Comparison of ENCODE assay signal across 15 cellular contexts in the genomic region with DNA sequence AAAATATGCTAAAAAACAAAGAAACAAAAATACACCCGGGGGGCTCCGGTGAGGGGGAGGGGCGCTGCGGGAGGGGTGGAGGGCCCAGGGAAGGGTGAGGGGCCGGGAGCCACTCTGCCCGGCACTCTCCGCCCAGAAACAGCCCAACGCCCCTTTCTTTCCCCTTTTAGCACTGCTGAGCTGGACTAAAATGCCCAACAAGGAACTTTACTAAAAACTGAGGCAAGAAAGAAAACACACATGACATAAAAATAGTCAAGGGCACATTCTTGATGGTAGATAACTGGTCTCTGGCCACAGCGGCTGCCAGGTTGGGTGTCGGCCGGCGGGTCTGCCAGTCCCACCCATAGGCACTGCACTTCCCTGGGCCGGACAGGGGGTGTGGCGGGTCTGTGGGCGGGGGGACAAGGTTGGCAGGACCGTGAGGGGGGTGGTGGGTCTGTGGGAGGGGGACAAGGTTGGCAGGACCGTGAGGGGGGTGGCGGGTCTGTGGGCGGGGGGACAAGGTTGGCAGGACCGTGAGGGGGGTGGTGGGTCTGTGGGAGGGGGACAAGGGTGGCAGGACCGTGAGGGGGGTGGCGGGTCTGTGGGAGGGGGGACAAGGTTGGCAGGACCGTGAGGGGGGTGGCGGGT. TPM values are rescaled to one million over a fixed set of nuclear protein-coding genes. Genes with fewer than 3 reads are reported as not detected.
DNase-seq lines count a peak whose midpoint lies in the region; ATAC-seq and TF ChIP-seq lines count a peak whose summit lies in the region.
"Had no signal": no experiment of that assay in that cellular context is flagged by ENCODE, and none has a peak within 500 bp of the region (broad histone marks: within the 10 kb centered on the region; RNA-seq: fewer than 3 reads in every experiment).

No MANE protein-coding gene starts in this region.

- H3K4me1 Mint-ChIP-seq in T-helper 17 cell = peaks cover 8% of the 10 kb centered on the region
- H3K4me1 Mint-ChIP-seq: activated naive CD8-positive, alpha-beta T cell treated with anti-CD3 and anti-CD28 coated beads, Interleukin-2, amount 10 ng/mL, durations not matched to agents 7 days and 5 days had no signal

- H3K36me3 Mint-ChIP-seq in T-helper 17 cell (ENCODE audit: low read depth) = peaks cover 2% of the 10 kb centered on the region
- H3K36me3 Mint-ChIP-seq: activated naive CD8-positive, alpha-beta T cell treated with anti-CD3 and anti-CD28 coated beads, Interleukin-2, amount 10 ng/mL, durations not matched to agents 7 days and 5 days had no signal

- peak overlapping the region; percentile 75 for H3K27ac ChIP-seq in left ventricle myocardium inferior (replicated peaks)
- H3K27ac ChIP-seq in sigmoid colon = peak overlapping the region; percentile 30 to 54 (median 38)
- H3K27ac ChIP-seq: C4-2B had no signal

- H3K9me3 ChIP-seq in T-helper 17 cell (ENCODE audit: control insufficient read depth, low read length, poor library complexity, severe bottlenecking) (no peaks in the 10 kb centered on the region), left ventricle myocardium inferior (replicated peaks) (no peaks in the 10 kb centered on the region), sigmoid colon (no peaks in the 10 kb centered on the region)
- H3K9me3 ChIP-seq: MG63 had no signal

- TF ChIP-seq CTCF in left ventricle myocardium inferior (IDR thresholded peaks at IDR 0.05; ENCODE audit: borderline replicate concordance) (no peak), sigmoid colon (IDR thresholded peaks at IDR 0.05) (no peak)

- no peak overlapping the region for H3K27ac Mint-ChIP-seq in T-helper 17 cell
- H3K27ac Mint-ChIP-seq: activated naive CD8-positive, alpha-beta T cell treated with anti-CD3 and anti-CD28 coated beads, Interleukin-2, amount 10 ng/mL, durations not matched to agents 7 days and 5 days; T-cell had no signal

- 9 to 26% methylated on average over 24 of the region's 24 CpGs for WGBS in sigmoid colon, 2 donors

- H3K4me3 Mint-ChIP-seq in T-helper 17 cell = peak overlapping the region; percentile 36
- H3K4me3 Mint-ChIP-seq: activated naive CD8-positive, alpha-beta T cell treated with anti-CD3 and anti-CD28 coated beads, Interleukin-2, amount 10 ng/mL, durations not matched to agents 7 days and 5 days; T-cell had no signal

- H3K4me1 ChIP-seq in left ventricle myocardium inferior (peaks cover 55% of the 10 kb centered on the region), sigmoid colon (peaks cover 0 to 40% (median 32%) of the 10 kb centered on the region in 4 donors)

- TF ChIP-seq POLR2A in sigmoid colon (IDR thresholded peaks at IDR 0.05) = no peak

- H3K36me3 ChIP-seq in left ventricle myocardium inferior (peaks cover 12% of the 10 kb centered on the region), sigmoid colon (peaks cover 8 to 18% (median 11%) of the 10 kb centered on the region in 4 donors)

- DNase-seq in GM03348 (ENCODE audit: low spot score) (peak; percentile 61), T-helper 17 cell (no peak), left ventricle myocardium inferior (no peak), sigmoid colon (no peak), kidney tubule cell (ENCODE audit: low spot score) (no peak), kidney glomerular epithelial cell (lab: John Stamatoyannopoulos, UW) (no peak), middle frontal gyrus (ENCODE audit: extremely low spot score, low spot score) (no peak)
- DNase-seq: activated CD8-positive, alpha-beta memory T cell treated with anti-CD3 and anti-CD28 coated beads for 24 hours; activated naive CD8-positive, alpha-beta T cell treated with anti-CD3 and anti-CD28 coated beads, Interleukin-2, amount 10 ng/mL, durations not matched to agents 7 days and 5 days; NCI-H524 treated with DMSO at 0.1 percent for 48 hours; stimulated activated CD4-positive, alpha-beta T cell treated with anti-CD3 and anti-CD28 coated beads, Interleukin-4, amount 100 ng/mL, for 24 hours had no signal

- TF ChIP-seq EP300 in sigmoid colon (IDR thresholded peaks at IDR 0.05) = no peak

- no peak for ATAC-seq in T-helper 17 cell
- ATAC-seq in GM21381 (IDR thresholded peaks at IDR 0.05; ENCODE audit: unreplicated experiment) = no peak

- H3K4me3 ChIP-seq in left ventricle myocardium inferior (peak overlapping the region; percentile 58), sigmoid colon (peak overlapping the region in 2 of 4 donors; percentile 23 to 26)
- H3K4me3 ChIP-seq: MG63 had no signal

- peaks cover 10% of the 10 kb centered on the region for H3K27me3 Mint-ChIP-seq in T-helper 17 cell

- H3K27me3 ChIP-seq in left ventricle myocardium inferior (ENCODE audit: low read depth) (peaks cover 24% of the 10 kb centered on the region), sigmoid colon (peaks cover 3 to 27% (median 10%) of the 10 kb centered on the region in 3 donors)
- H3K27me3 ChIP-seq: MG63 had no signal

- intact Hi-C loops in left ventricle myocardium inferior (cut with micrococcal nuclease) = no loop called here
- intact Hi-C loops in sigmoid colon (cut with DNase I) = no loop called here

RNA-seq across cellular contexts. Expression of a gene that starts 20.9 kb away (rescaled TPM):
- total RNA-seq in T-helper 17 cell (10 to 100 TPM; 24.0 to 26.2 TPM), left ventricle myocardium inferior (75.2 TPM), sigmoid colon (10 to 100 TPM; 26.8 to 53.6 (median 29.8) TPM)
- polyA plus RNA-seq in sigmoid colon = 100 to 1,000 TPM in 1 of 3 donors, 10 to 100 TPM in 2; 93.1 to 116 (median 99.6) TPM
